Comparison of ENCODE assay signal across 8 cellular contexts in the genomic region with DNA sequence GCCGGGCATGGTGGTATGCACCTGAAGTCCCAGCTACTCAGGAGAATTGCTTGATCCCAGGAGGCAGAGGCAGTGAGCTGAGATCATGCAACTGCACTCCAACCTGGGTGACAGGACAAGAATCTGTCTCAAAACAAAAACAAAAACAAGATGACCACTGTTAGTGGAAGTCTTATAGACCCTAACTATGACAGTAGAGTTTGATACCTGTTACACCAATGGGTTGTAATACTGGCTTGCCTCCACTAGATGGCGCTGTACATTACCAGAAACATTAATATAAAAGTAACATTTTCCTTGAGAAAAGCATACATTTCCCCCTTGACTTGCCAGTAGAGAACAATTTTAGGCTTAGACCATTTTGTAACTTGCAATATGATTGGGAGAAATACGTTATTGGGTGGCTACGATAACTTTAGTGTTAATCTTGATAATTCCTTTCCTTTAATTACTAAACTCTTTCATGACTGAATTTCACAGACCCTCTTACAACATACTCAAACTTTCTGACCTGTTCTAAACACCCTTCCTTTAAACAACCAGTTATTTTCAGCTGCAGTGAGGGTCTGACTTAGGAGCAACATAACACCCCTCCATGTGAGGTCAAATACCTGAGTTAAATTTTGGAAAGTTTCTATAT. TPM values are rescaled to one million over a fixed set of nuclear protein-coding genes. Genes with fewer than 3 reads are reported as not detected.
DNase-seq lines count a peak whose midpoint lies in the region; ATAC-seq, FAIRE-seq and TF ChIP-seq lines count a peak whose summit lies in the region.

No MANE protein-coding gene starts in this region.

- DNase-seq in AG09319 (ENCODE audit: extremely low read depth, low read depth) (peak; percentile 2), GM12892 (ENCODE audit: insufficient read length) (no peak), NCI-H748 treated with DMSO at 0.1 percent for 48 hours (lab: John Stamatoyannopoulos, UW) (peak; percentile 29), glomerular visceral epithelial cell (ENCODE audit: extremely low spot score) (peak; percentile 39)
- peak; percentile 73 for DNase-seq in activated CD8-positive, alpha-beta memory T cell treated with anti-CD3 and anti-CD28 coated beads, Interleukin-2, amount 50 U/mL, for 48 hours
- DNase-seq in stimulated activated CD4-positive, alpha-beta T cell treated with anti-CD3 and anti-CD28 coated beads, Interleukin-12 subunit alpha, Interleukin-12 subunit beta, amount 100 ng/mL, for 4 hours, result peak; percentile 41

- peak; percentile 78 for FAIRE-seq in GM12892 (lab: Jason Lieb, UNC)

- peak; percentile 82 for TF ChIP-seq CTCF in AG09319 (IDR thresholded peaks at IDR 0.05; ENCODE audit: low read depth, low read length)

- TF ChIP-seq POLR2A in GM12892 (IDR thresholded peaks at IDR 0.05; ENCODE audit: low read depth, low read length), result no peak

- ATAC-seq in HG03097 (IDR thresholded peaks at IDR 0.05; ENCODE audit: low FRiP score, unreplicated experiment), result no peak
- ATAC-seq in HG02884 (IDR thresholded peaks at IDR 0.05; ENCODE audit: unreplicated experiment), result no peak

RNA-seq across cellular contexts. Expression of gene SLC25A52, which starts 19.5 kb away (rescaled TPM):
- polyA plus RNA-seq in GM12892 (2012; ENCODE audit: missing spikeins), result not detected

RNA-seq across cellular contexts. Expression of gene B4GALT6, which starts 56.8 kb away (rescaled TPM):
- polyA plus RNA-seq in GM12892 (2012; ENCODE audit: missing spikeins), result 26.6 TPM
